In the genomic region with DNA sequence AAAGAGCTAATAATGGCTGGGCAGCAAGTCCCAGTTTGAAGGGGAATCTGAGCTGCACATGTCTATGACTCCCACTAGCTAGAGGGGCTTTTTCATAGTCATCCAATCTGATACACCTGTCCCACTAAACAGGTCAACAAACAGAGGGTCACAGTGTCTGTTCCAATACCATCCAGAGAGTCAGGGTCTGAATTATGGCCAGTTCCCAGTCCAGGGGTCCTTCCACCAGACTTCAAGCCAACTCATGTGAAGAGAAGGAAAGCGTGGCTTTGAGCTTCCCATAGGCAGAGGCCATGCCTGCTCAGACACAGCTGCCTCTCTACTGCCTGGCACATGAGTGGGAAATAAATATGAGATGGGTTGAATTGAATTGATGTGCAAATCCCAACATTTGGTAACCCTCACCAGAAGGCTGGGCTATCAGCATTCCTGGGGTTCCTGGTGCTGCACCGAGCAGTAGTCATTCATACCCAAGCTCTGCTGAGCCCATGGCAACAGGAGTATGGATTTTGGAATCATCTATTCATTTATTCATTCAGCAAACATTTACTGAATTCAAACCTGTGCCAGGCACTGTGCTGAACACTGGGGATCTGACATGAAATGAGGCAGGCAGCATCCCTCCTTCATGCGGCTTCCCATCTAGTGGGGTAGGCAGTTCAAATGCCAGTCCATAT, we compare ENCODE assay signal across 38 cellular contexts. TPM values are rescaled to one million over a fixed set of nuclear protein-coding genes. Genes with fewer than 3 reads are reported as not detected.
"Had no signal": no experiment of that assay in that cellular context is flagged by ENCODE, and none has a peak within 500 bp of the region (broad histone marks: within the 10 kb centered on the region; RNA-seq: fewer than 3 reads in every experiment).

No MANE protein-coding gene starts in this region.

- H3K27me3 Mint-ChIP-seq: activated CD4-positive, alpha-beta T cell treated with anti-CD3 and anti-CD28 coated beads, Interleukin-2, amount 10 ng/mL, durations not matched to agents 7 days and 5 days; activated naive CD8-positive, alpha-beta T cell; activated naive CD8-positive, alpha-beta T cell treated with anti-CD3 and anti-CD28 coated beads, Interleukin-2, amount 50 U/mL, for 24 hours; activated T-cell treated with anti-CD3 and anti-CD28 coated beads, Interleukin-2, amount 50 U/mL, for 24 hours; brain; central memory CD8-positive, alpha-beta T cell had no signal

- H3K4me1 Mint-ChIP-seq: activated CD4-positive, alpha-beta memory T cell treated with anti-CD3 and anti-CD28 coated beads, Interleukin-2, amount 10 ng/mL, durations not matched to agents 7 days and 5 days; activated CD4-positive, alpha-beta T cell treated with anti-CD3 and anti-CD28 coated beads for 36 hours; activated CD4-positive, alpha-beta T cell treated with anti-CD3 and anti-CD28 coated beads, Interleukin-2, amount 10 ng/mL, durations not matched to agents 7 days and 5 days; activated naive CD4-positive, alpha-beta T cell treated with anti-CD3 and anti-CD28 coated beads, Interleukin-2, amount 10 ng/mL, durations not matched to agents 7 days and 5 days; activated naive CD4-positive, alpha-beta T cell treated with anti-CD3 and anti-CD28 coated beads, Interleukin-2, amount 50 U/mL, for 24 hours; activated naive CD8-positive, alpha-beta T cell treated with anti-CD3 and anti-CD28 coated beads, Interleukin-2, amount 10 ng/mL, durations not matched to agents 7 days and 5 days; activated naive CD8-positive, alpha-beta T cell treated with anti-CD3 and anti-CD28 coated beads, Interleukin-2, amount 50 U/mL, for 24 hours; central memory CD8-positive, alpha-beta T cell had no signal

- ATAC-seq: activated CD4-positive, alpha-beta T cell treated with anti-CD3 and anti-CD28 coated beads for 36 hours; activated CD4-positive, CD25-positive, alpha-beta regulatory T cell treated with anti-CD3 and anti-CD28 coated beads, Interleukin-2, amount 50 U/mL, for 24 hours; activated CD8-positive, alpha-beta T cell treated with anti-CD3 and anti-CD28 coated beads, Interleukin-2, amount 10 ng/mL, durations not matched to agents 7 days and 5 days; activated naive CD8-positive, alpha-beta T cell treated with anti-CD3 and anti-CD28 coated beads, Interleukin-2, amount 50 U/mL, for 24 hours; WTC11 had no signal

- DNase-seq: activated CD4-positive, alpha-beta memory T cell treated with anti-CD3 and anti-CD28 coated beads, Interleukin-2, amount 10 ng/mL, durations not matched to agents 7 days and 5 days; activated CD4-positive, alpha-beta T cell treated with anti-CD3 and anti-CD28 coated beads for 1 hour; activated CD4-positive, alpha-beta T cell treated with anti-CD3 and anti-CD28 coated beads for 36 hours; activated CD4-positive, alpha-beta T cell treated with anti-CD3 and anti-CD28 coated beads for 48 hours; activated CD4-positive, alpha-beta T cell treated with anti-CD3 and anti-CD28 coated beads, Interleukin-2, amount 10 ng/mL, durations not matched to agents 7 days and 5 days; activated CD4-positive, alpha-beta T cell treated with anti-CD3 and anti-CD28 coated beads, Interleukin-2, amount 50 U/mL, for 48 hours; activated CD4-positive, CD25-positive, alpha-beta regulatory T cell; activated CD8-positive, alpha-beta memory T cell treated with anti-CD3 and anti-CD28 coated beads for 24 hours; activated CD8-positive, alpha-beta memory T cell treated with anti-CD3 and anti-CD28 coated beads, Interleukin-2, amount 50 U/mL, for 4 hours; activated CD8-positive, alpha-beta T cell treated with anti-CD3 and anti-CD28 coated beads, Interleukin-2, amount 10 ng/mL, durations not matched to agents 7 days and 5 days; activated effector memory CD4-positive, alpha-beta T cell treated with Interleukin-2 at 50 U/mL for 16 hours; activated gamma-delta T cell; activated naive CD4-positive, alpha-beta T cell treated with anti-CD3 and anti-CD28 coated beads, Interleukin-2, amount 10 ng/mL, durations not matched to agents 7 days and 5 days; activated naive CD4-positive, alpha-beta T cell treated with Interleukin-2 at 50 U/mL for 16 hours; activated naive CD8-positive, alpha-beta T cell treated with anti-CD3 and anti-CD28 coated beads, Interleukin-2, amount 10 ng/mL, durations not matched to agents 7 days and 5 days; activated naive CD8-positive, alpha-beta T cell treated with anti-CD3 and anti-CD28 coated beads, Interleukin-2, amount 50 U/mL, for 24 hours; activated T-cell treated with anti-CD3 and anti-CD28 coated beads, Interleukin-2, amount 50 U/mL, for 24 hours; activated T-cell treated with anti-CD3 and anti-CD28 coated beads, Interleukin-2, amount 50 U/mL, for 48 hours; amygdala; anterior cingulate cortex; caudate nucleus; cerebellar nuclear complex; T-helper 1 cell; T-helper 2 cell; T-helper 9 cell; WERI-Rb-1 had no signal

- H3K27ac Mint-ChIP-seq: activated CD4-positive, alpha-beta memory T cell treated with anti-CD3 and anti-CD28 coated beads, Interleukin-2, amount 10 ng/mL, durations not matched to agents 7 days and 5 days; activated CD4-positive, alpha-beta T cell treated with anti-CD3 and anti-CD28 coated beads for 36 hours; activated CD4-positive, alpha-beta T cell treated with anti-CD3 and anti-CD28 coated beads, Interleukin-2, amount 10 ng/mL, durations not matched to agents 7 days and 5 days; activated CD8-positive, alpha-beta T cell treated with anti-CD3 and anti-CD28 coated beads, Interleukin-2, amount 10 ng/mL, durations not matched to agents 7 days and 5 days; activated naive CD4-positive, alpha-beta T cell treated with anti-CD3 and anti-CD28 coated beads, Interleukin-2, amount 10 ng/mL, durations not matched to agents 7 days and 5 days; activated naive CD4-positive, alpha-beta T cell treated with anti-CD3 and anti-CD28 coated beads, Interleukin-2, amount 50 U/mL, for 24 hours; activated naive CD8-positive, alpha-beta T cell; activated naive CD8-positive, alpha-beta T cell treated with anti-CD3 and anti-CD28 coated beads, Interleukin-2, amount 10 ng/mL, durations not matched to agents 7 days and 5 days; activated naive CD8-positive, alpha-beta T cell treated with anti-CD3 and anti-CD28 coated beads, Interleukin-2, amount 50 U/mL, for 24 hours; activated T-cell treated with anti-CD3 and anti-CD28 coated beads, Interleukin-2, amount 50 U/mL, for 24 hours; activated T-helper 2 cell treated with anti-CD3 and anti-CD28 coated beads, Interferon-gamma antibody, Interleukin-2, Interleukin-4, amounts not matched to agents 10 μg/mL and 5 μg/mL and 100 μg/mL, durations not matched to agents 14 hours and 24 hours and 36 hours; brain; T-helper 1 cell treated with Interleukin-12 subunit alpha and Interleukin-12 subunit beta and Interleukin-4 antibody, amounts not matched to agents 30 μg/mL and 1 μg/mL, for 36 hours; T-helper 2 cell treated with Interferon-gamma antibody and Interleukin-4, amounts not matched to agents 5 μg/mL and 100 μg/mL, for 36 hours; WTC11 had no signal

- H3K4me3 Mint-ChIP-seq: activated CD4-positive, alpha-beta memory T cell treated with anti-CD3 and anti-CD28 coated beads, Interleukin-2, amount 10 ng/mL, durations not matched to agents 7 days and 5 days; activated CD4-positive, alpha-beta T cell treated with anti-CD3 and anti-CD28 coated beads for 36 hours; activated CD4-positive, alpha-beta T cell treated with anti-CD3 and anti-CD28 coated beads, Interleukin-2, amount 10 ng/mL, durations not matched to agents 7 days and 5 days; activated CD8-positive, alpha-beta T cell treated with anti-CD3 and anti-CD28 coated beads, Interleukin-2, amount 10 ng/mL, durations not matched to agents 7 days and 5 days; activated naive CD4-positive, alpha-beta T cell treated with anti-CD3 and anti-CD28 coated beads, Interleukin-2, amount 10 ng/mL, durations not matched to agents 7 days and 5 days; activated naive CD4-positive, alpha-beta T cell treated with anti-CD3 and anti-CD28 coated beads, Interleukin-2, amount 50 U/mL, for 24 hours; activated naive CD8-positive, alpha-beta T cell; activated naive CD8-positive, alpha-beta T cell treated with anti-CD3 and anti-CD28 coated beads, Interleukin-2, amount 10 ng/mL, durations not matched to agents 7 days and 5 days; activated naive CD8-positive, alpha-beta T cell treated with anti-CD3 and anti-CD28 coated beads, Interleukin-2, amount 50 U/mL, for 24 hours; activated T-cell treated with anti-CD3 and anti-CD28 coated beads, Interleukin-2, amount 50 U/mL, for 24 hours; brain; central memory CD8-positive, alpha-beta T cell; T-helper 1 cell treated with Interleukin-12 subunit alpha and Interleukin-12 subunit beta and Interleukin-4 antibody, amounts not matched to agents 30 μg/mL and 1 μg/mL, for 36 hours; T-helper 2 cell treated with Interferon-gamma antibody and Interleukin-4, amounts not matched to agents 5 μg/mL and 100 μg/mL, for 36 hours; WTC11 had no signal

- FAIRE-seq: bronchial epithelial cell, TTC549 had no signal

- H3K36me3 Mint-ChIP-seq: activated naive CD4-positive, alpha-beta T cell treated with anti-CD3 and anti-CD28 coated beads, Interleukin-2, amount 10 ng/mL, durations not matched to agents 7 days and 5 days; activated naive CD8-positive, alpha-beta T cell treated with anti-CD3 and anti-CD28 coated beads, Interleukin-2, amount 10 ng/mL, durations not matched to agents 7 days and 5 days had no signal

RNA-seq across cellular contexts. Expression of gene SLC13A3, which starts 20.7 kb away (rescaled TPM):
- total RNA-seq: activated CD4-positive, alpha-beta memory T cell treated with anti-CD3 and anti-CD28 coated beads, Interleukin-2, amount 10 ng/mL, durations not matched to agents 7 days and 5 days; activated CD8-positive, alpha-beta T cell treated with anti-CD3 and anti-CD28 coated beads, Interleukin-2, amount 10 ng/mL, durations not matched to agents 7 days and 5 days; activated T-helper 2 cell treated with anti-CD3 and anti-CD28 coated beads, Interferon-gamma antibody, Interleukin-2, Interleukin-4, amounts not matched to agents 10 μg/mL and 5 μg/mL and 100 μg/mL, durations not matched to agents 14 hours and 24 hours and 36 hours; ascending aorta had no signal

RNA-seq across cellular contexts. Expression of gene SLC2A10, which starts 37.4 kb away (rescaled TPM):
- total RNA-seq: activated CD4-positive, alpha-beta memory T cell treated with anti-CD3 and anti-CD28 coated beads, Interleukin-2, amount 10 ng/mL, durations not matched to agents 7 days and 5 days; activated CD4-positive, alpha-beta T cell treated with anti-CD3 and anti-CD28 coated beads for 36 hours; activated CD4-positive, alpha-beta T cell treated with anti-CD3 and anti-CD28 coated beads, Interleukin-2, amount 10 ng/mL, durations not matched to agents 7 days and 5 days; activated CD8-positive, alpha-beta T cell treated with anti-CD3 and anti-CD28 coated beads, Interleukin-2, amount 10 ng/mL, durations not matched to agents 7 days and 5 days; activated naive CD8-positive, alpha-beta T cell treated with anti-CD3 and anti-CD28 coated beads, Interleukin-2, amount 10 ng/mL, durations not matched to agents 7 days and 5 days; activated T-helper 2 cell treated with anti-CD3 and anti-CD28 coated beads, Interferon-gamma antibody, Interleukin-2, Interleukin-4, amounts not matched to agents 10 μg/mL and 5 μg/mL and 100 μg/mL, durations not matched to agents 14 hours and 24 hours and 36 hours had no signal
